8 cellular contexts compared by ENCODE assay signal in genomic region chr6:26270903-26271639, GRCh38.
DNase-seq lines count a peak whose midpoint lies in the region; ATAC-seq and TF ChIP-seq lines count a peak whose summit lies in the region.

No MANE protein-coding gene starts in this region.

- DNase-seq in GF-D8 (lab: John Stamatoyannopoulos, UW) (peak; percentile 86), HFF-Myc (ENCODE audit: extremely low read depth, low read depth) (peak; percentile 94), NCI-H187 treated with DMSO at 0.1 percent for 48 hours (lab: John Stamatoyannopoulos, UW) (peak; percentile 80), choroid plexus epithelial cell (ENCODE audit: low read depth) (peak; percentile 93), left colon (peak; percentile 64 to 71), NCI-H1930 (lab: John Stamatoyannopoulos, UW) (no peak)
- DNase-seq in activated CD4-positive, alpha-beta T cell treated with anti-CD3 and anti-CD28 coated beads for 36 hours = peak; percentile 85
- peak; percentile 66 to 71 for DNase-seq in stimulated activated CD4-positive, alpha-beta T cell treated with anti-CD3 and anti-CD28 coated beads, Interleukin-2, amount 100 ng/mL, for 48 hours

- H3K36me3 Mint-ChIP-seq in activated CD4-positive, alpha-beta T cell treated with anti-CD3 and anti-CD28 coated beads for 36 hours (ENCODE audit: low read depth) = peaks cover 7% of the 10 kb centered on the region

- no peaks in the 10 kb centered on the region for H3K9me3 Mint-ChIP-seq in activated CD4-positive, alpha-beta T cell treated with anti-CD3 and anti-CD28 coated beads for 36 hours (ENCODE audit: low read depth)

- no peak overlapping the region for H3K4me3 Mint-ChIP-seq in activated CD4-positive, alpha-beta T cell treated with anti-CD3 and anti-CD28 coated beads for 36 hours

- POLR2A ChIA-PET in activated CD4-positive, alpha-beta T cell treated with anti-CD3 and anti-CD28 coated beads for 36 hours (lab: Charles Lee) = interaction anchor here (0.5 to 7.9 kb wide), 24 partner anchors 10 to 1601 kb away, joined by 3 to 107 read pairs (median 5); a partner anchor contains a TSS

- CTCF ChIA-PET in activated CD4-positive, alpha-beta T cell treated with anti-CD3 and anti-CD28 coated beads for 36 hours (lab: Charles Lee) = interaction anchor here (0.9 to 1.6 kb wide), 5 partner anchors 10 to 54 kb away, joined by 3 to 4 read pairs (median 3); a partner anchor contains a TSS

- intact Hi-C loops in activated CD4-positive, alpha-beta T cell treated with anti-CD3 and anti-CD28 coated beads for 36 hours (cut with DNase I, micrococcal nuclease) = loop anchor here (1.0 to 5.0 kb wide), 15 partner anchors 20 to 1536 kb away; a partner anchor contains a TSS
- intact Hi-C loops in left colon (cut with DNase I, micrococcal nuclease) = no loop called here

- H3K4me3 ChIP-seq in HFF-Myc (replicated peaks; ENCODE audit: low read depth, low read length) = peak overlapping the region; percentile 66
- H3K4me3 ChIP-seq in choroid plexus epithelial cell (ENCODE audit: low read depth, low read length) = peak overlapping the region; percentile 67

- no peak overlapping the region for H3K27ac Mint-ChIP-seq in activated CD4-positive, alpha-beta T cell treated with anti-CD3 and anti-CD28 coated beads for 36 hours

- peak; percentile 43 for ATAC-seq in activated CD4-positive, alpha-beta T cell treated with anti-CD3 and anti-CD28 coated beads for 36 hours
- peak; percentile 59 for ATAC-seq in left colon

- TF ChIP-seq CTCF in HFF-Myc (IDR thresholded peaks at IDR 0.05; ENCODE audit: low read depth, low read length, missing control alignments) (no peak), choroid plexus epithelial cell (conservative IDR thresholded peaks at IDR 0.05; ENCODE audit: low read depth, low read length) (no peak)

- H3K27me3 Mint-ChIP-seq in activated CD4-positive, alpha-beta T cell treated with anti-CD3 and anti-CD28 coated beads for 36 hours = no peaks in the 10 kb centered on the region

- peaks cover 23% of the 10 kb centered on the region for H3K4me1 Mint-ChIP-seq in activated CD4-positive, alpha-beta T cell treated with anti-CD3 and anti-CD28 coated beads for 36 hours

Comparison
In these comparisons a context has a peak if more than half of its experiments do, and no peak if none do; other contexts are left out.
1. DNase-seq: peak in GF-D8 (single experiment), HFF-Myc (single experiment), NCI-H187 treated with DMSO at 0.1 percent for 48 hours (single experiment), activated CD4-positive, alpha-beta T cell treated with anti-CD3 and anti-CD28 coated beads for 36 hours (single experiment), choroid plexus epithelial cell (single experiment), left colon (2 of 2) and stimulated activated CD4-positive, alpha-beta T cell treated with anti-CD3 and anti-CD28 coated beads, Interleukin-2, amount 100 ng/mL, for 48 hours (2 of 2); none in NCI-H1930 (0 of 2).
2. intact Hi-C loops: an anchor here in activated CD4-positive, alpha-beta T cell treated with anti-CD3 and anti-CD28 coated beads for 36 hours (1.0 to 5.0 kb wide); none called in left colon.